In the genomic region with DNA sequence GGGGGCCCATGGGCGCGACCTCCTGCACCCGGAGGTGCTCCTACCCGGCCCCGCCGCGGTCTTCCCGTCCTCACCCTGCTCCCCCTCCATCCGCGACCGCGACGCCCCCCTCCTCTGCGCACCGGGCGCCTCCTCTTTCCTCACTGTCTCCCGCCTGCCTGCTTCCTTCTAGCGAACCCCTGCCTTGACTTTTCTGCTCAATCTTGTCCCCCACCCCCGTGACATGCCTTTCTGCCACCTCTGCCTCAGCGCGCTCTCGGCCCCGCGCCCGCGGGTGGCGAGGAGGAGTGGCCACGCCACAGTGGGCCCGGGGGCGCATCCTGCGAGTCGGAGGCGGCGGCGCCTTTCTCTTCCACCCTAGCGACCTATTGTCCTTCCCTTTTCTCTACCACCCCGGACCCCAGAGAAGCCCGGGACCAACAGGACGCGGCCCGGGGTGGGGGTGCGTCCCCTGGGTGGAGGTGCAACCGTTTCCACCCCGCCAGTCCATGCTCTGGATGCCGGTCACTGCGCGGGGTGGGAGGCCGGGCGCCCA, we compare ENCODE assay signal across 11 cellular contexts. TPM values are rescaled to one million over a fixed set of nuclear protein-coding genes. Genes with fewer than 3 reads are reported as not detected.
DNase-seq lines count a peak whose midpoint lies in the region; ATAC-seq and TF ChIP-seq lines count a peak whose summit lies in the region.
"Had no signal": no experiment of that assay in that cellular context is flagged by ENCODE, and none has a peak within 500 bp of the region (broad histone marks: within the 10 kb centered on the region; RNA-seq: fewer than 3 reads in every experiment).

No MANE protein-coding gene starts in this region.

- peak overlapping the region; percentile 99 for H3K4me2 ChIP-seq in hepatocyte

- DNase-seq in Caco-2 (no peak), Panc1 (ENCODE audit: low read depth, low spot score) (no peak), hepatocyte (ENCODE audit: low spot score) (peak; percentile 19), retina (peak; percentile 88), ecto neural progenitor cell (ENCODE audit: low spot score) (no peak)
- no peak for DNase-seq in activated naive CD4-positive, alpha-beta T cell (lab: John Stamatoyannopoulos, UW)
- DNase-seq: activated effector memory CD4-positive, alpha-beta T cell treated with anti-CD3 and anti-CD28 coated beads, Interleukin-2, amount 50 U/mL, for 16 hours; foreskin melanocyte; NCI-H2081 treated with DMSO at 0.1 percent for 48 hours had no signal

- no peaks in the 10 kb centered on the region for H3K9me2 ChIP-seq in hepatocyte (replicated peaks; ENCODE audit: insufficient read depth)

- H3K4me1 Mint-ChIP-seq in Caco-2 (ENCODE audit: low read depth, unreplicated experiment) = peaks cover 26% of the 10 kb centered on the region

- H3K9me3 Mint-ChIP-seq in Caco-2 (ENCODE audit: unreplicated experiment) = no peaks in the 10 kb centered on the region

- 1% methylated on average over 26 of the region's 49 CpGs for WGBS in hepatocyte (ENCODE audit: low lambda C conversion rate, missing lambda C conversion rate)

- H3K36me3 Mint-ChIP-seq in Caco-2 (ENCODE audit: insufficient read depth, unreplicated experiment) = peaks cover 9% of the 10 kb centered on the region

- POLR2A ChIA-PET in Caco-2 (lab: Charles Lee) = no interaction called here
- POLR2A ChIA-PET in Panc1 (lab: Charles Lee) = no interaction called here

- H3K27me3 ChIP-seq in Caco-2 (replicated peaks; ENCODE audit: control insufficient read depth, insufficient read depth, low read length) = 0 out of 2 replicates have a peak, but pooled peaks cover 2% of the 10 kb centered on the region
- no peaks in the 10 kb centered on the region for H3K27me3 ChIP-seq in Panc1 (ENCODE audit: control insufficient read depth, insufficient read depth, low read length)
- H3K27me3 ChIP-seq in hepatocyte = peaks cover 83% of the 10 kb centered on the region

- no peaks in the 10 kb centered on the region for H3K36me3 ChIP-seq in Caco-2 (ENCODE audit: control insufficient read depth, insufficient read depth, low read length)
- H3K36me3 ChIP-seq in Panc1 (ENCODE audit: control insufficient read depth, insufficient read depth, low read length) = no peaks in the 10 kb centered on the region; the same call in 1 of the 2 replicates
- no peaks in the 10 kb centered on the region for H3K36me3 ChIP-seq in hepatocyte (replicated peaks; ENCODE audit: insufficient read depth, low read depth)

- H3K4me3 ChIP-seq in Caco-2 (ENCODE audit: low read depth, low read length) (peak overlapping the region; percentile 36), Panc1 (ENCODE audit: low read depth in 2 of 2, low read length in 2 of 2) (peak overlapping the region; percentile 75 to 82), hepatocyte (peak overlapping the region; percentile 87)

- in situ Hi-C loops in Panc1 (cut with HindIII; ENCODE audit: low pct_unique_long_range_greater_than_20kb, low sequenced_read_pairs) = no loop called here

- intact Hi-C loops in Caco-2 (cut with micrococcal nuclease; ENCODE audit: unreplicated experiment) = loop anchor here (5.0 kb wide), 1 partner anchor 219 kb away; no protein-coding TSS in a partner anchor
- intact Hi-C loops in Panc1 (cut with micrococcal nuclease; ENCODE audit: unreplicated experiment) = loop anchor here (5.0 kb wide), 1 partner anchor 219 kb away; no protein-coding TSS in a partner anchor

- H3K4me3 Mint-ChIP-seq in Caco-2 (ENCODE audit: unreplicated experiment) = peak overlapping the region; percentile 73

- no peaks in the 10 kb centered on the region for H3K79me2 ChIP-seq in hepatocyte

- peaks cover 19% of the 10 kb centered on the region for H3K27me3 Mint-ChIP-seq in Caco-2 (ENCODE audit: insufficient read depth, unreplicated experiment)

- CTCF ChIA-PET in Caco-2 (lab: Charles Lee) = no interaction called here
- CTCF ChIA-PET in Panc1 (lab: Charles Lee) = no interaction called here

- TF ChIP-seq CTCF in Caco-2 (IDR thresholded peaks at IDR 0.05; ENCODE audit: insufficient read depth in 1 of 2, low read depth in 1 of 2, low read length in 1 of 2, severe bottlenecking in 1 of 2, unreplicated experiment in 1 of 2) = no peak
- no peak for TF ChIP-seq CTCF in Panc1 (IDR thresholded peaks at IDR 0.05)
- no peak for TF ChIP-seq CTCF in hepatocyte (IDR thresholded peaks at IDR 0.05; ENCODE audit: poor library complexity)

- peak overlapping the region; percentile 66 for H2AFZ ChIP-seq in hepatocyte

- no peak overlapping the region for H3K27ac Mint-ChIP-seq in Caco-2 (ENCODE audit: unreplicated experiment)

- H3K9me3 ChIP-seq in Caco-2 (no peaks in the 10 kb centered on the region), Panc1 (ENCODE audit: control insufficient read depth, insufficient read depth, low read depth, low read length) (no peaks in the 10 kb centered on the region), hepatocyte (ENCODE audit: low read depth) (no peaks in the 10 kb centered on the region)

- no peak for ATAC-seq in Panc1
- no peak for ATAC-seq in GM21390 (IDR thresholded peaks at IDR 0.05; ENCODE audit: unreplicated experiment)
- no peak for ATAC-seq in GM18502 (IDR thresholded peaks at IDR 0.05; ENCODE audit: poor library complexity, unreplicated experiment)

- BruUV-seq in Caco-2 (replicated peaks; lab: Mats Ljungman, UMichigan) (no TSS peak), Panc1 (replicated peaks; lab: Mats Ljungman, UMichigan) (no TSS peak)

- H3K4me1 ChIP-seq in Caco-2 (peaks cover 12% of the 10 kb centered on the region; the same call in 1 of the 2 replicates), Panc1 (ENCODE audit: control insufficient read depth, insufficient read depth, low read length) (peaks cover 49% of the 10 kb centered on the region), hepatocyte (ENCODE audit: insufficient read depth) (peaks cover 22% of the 10 kb centered on the region)

- H4K20me1 ChIP-seq in hepatocyte (ENCODE audit: insufficient read depth, poor library complexity, severe bottlenecking) = no peaks in the 10 kb centered on the region

- peak overlapping the region; percentile 85 for H3K27ac ChIP-seq in Panc1 (ENCODE audit: low read length)
- no peak overlapping the region for H3K27ac ChIP-seq in hepatocyte

RNA-seq across cellular contexts. Expression of gene PDE10A, which starts 2.1 kb away (rescaled TPM):
- total RNA-seq in Caco-2 (2022) = 3.4 and 3.6 TPM in 2 replicates
- 27.8 TPM for total RNA-seq in Panc1 (2021; ENCODE audit: unreplicated experiment)
- polyA plus RNA-seq in Panc1 (2012; ENCODE audit: insufficient read length) = 10.5 TPM
- total RNA-seq in hepatocyte = 5.4 and 7.2 TPM in 2 replicates
- polyA plus RNA-seq in hepatocyte = 2.0 and 5.7 TPM in 2 replicates

Comparison
In these comparisons a context has a peak if more than half of its experiments do, and no peak if none do; other contexts are left out.
1. DNase-seq: peak in hepatocyte (single experiment) and retina (single experiment); none in Caco-2 (0 of 2), Panc1 (single experiment), ecto neural progenitor cell (single experiment) and activated naive CD4-positive, alpha-beta T cell (0 of 4).
2. H3K4me3 ChIP-seq: peak in every context shown above with its lines; median percentile 87 in hepatocyte; 78 in Panc1; 36 in Caco-2.